Comparison of ENCODE assay signal across 25 cellular contexts in the genomic region with DNA sequence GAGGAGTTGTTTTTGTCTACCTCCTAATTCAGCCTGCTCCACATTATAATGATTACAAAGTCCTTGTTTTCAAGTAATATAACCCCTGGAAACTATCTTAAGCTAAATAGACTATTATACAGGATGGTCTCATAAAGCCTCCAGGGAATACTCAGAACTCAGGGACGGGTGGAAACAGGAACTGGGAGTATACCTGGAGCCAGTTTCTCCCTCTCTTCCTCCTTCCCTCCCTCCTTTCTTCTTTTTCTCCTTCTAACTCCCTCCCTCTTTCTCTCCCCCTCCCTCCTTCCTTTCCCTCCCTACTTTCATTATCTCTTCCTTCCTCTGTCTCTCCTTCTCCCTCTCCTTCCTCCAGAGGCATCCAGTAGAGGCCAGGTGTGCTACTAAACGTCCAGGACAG.
DNase-seq lines count a peak whose midpoint lies in the region; ATAC-seq and TF ChIP-seq lines count a peak whose summit lies in the region.
"Had no signal": no experiment of that assay in that cellular context is flagged by ENCODE, and none has a peak within 500 bp of the region (broad histone marks: within the 10 kb centered on the region; RNA-seq: fewer than 3 reads in every experiment).

No MANE protein-coding gene starts in this region.

- 33% methylated on average over 2 of the region's 2 CpGs for WGBS in right cardiac atrium

- H3K4me1 ChIP-seq in right cardiac atrium (ENCODE audit: control insufficient read depth, insufficient read depth, low read length) = peaks cover 3% of the 10 kb centered on the region
- no peaks in the 10 kb centered on the region for H3K4me1 ChIP-seq in right atrium auricular region
- H3K4me1 ChIP-seq in effector memory CD4-positive, alpha-beta T cell (ENCODE audit: control insufficient read depth, insufficient read depth, low read length, poor library complexity, severe bottlenecking) = no peaks in the 10 kb centered on the region

- no peaks in the 10 kb centered on the region for H3K27me3 ChIP-seq in right cardiac atrium (ENCODE audit: control insufficient read depth, insufficient read depth)
- no peaks in the 10 kb centered on the region for H3K27me3 ChIP-seq in right atrium auricular region
- H3K27me3 ChIP-seq in dorsolateral prefrontal cortex = no peaks in the 10 kb centered on the region
- no peaks in the 10 kb centered on the region for H3K27me3 ChIP-seq in effector memory CD4-positive, alpha-beta T cell (replicated peaks; ENCODE audit: control insufficient read depth, insufficient read depth, low read length, poor library complexity, severe bottlenecking)
- H3K27me3 ChIP-seq: upper lobe of left lung had no signal

- H3K36me3 Mint-ChIP-seq in nephron (ENCODE audit: low read depth) = no peaks in the 10 kb centered on the region
- H3K36me3 Mint-ChIP-seq: naive thymus-derived CD4-positive, alpha-beta T cell had no signal

- TF ChIP-seq CTCF in right atrium auricular region (IDR thresholded peaks at IDR 0.05) = no peak
- TF ChIP-seq CTCF in dorsolateral prefrontal cortex (IDR thresholded peaks at IDR 0.05 in 54 of 56, conservative IDR thresholded peaks at IDR 0.05 in 2 of 56; ENCODE audit: low read depth in 1 of 56, partially characterized antibody in 56 of 56) = no peak
- no peak for TF ChIP-seq CTCF in nephron (IDR thresholded peaks at IDR 0.05; ENCODE audit: unreplicated experiment in 3 of 3)

- H3K4me3 ChIP-seq in right cardiac atrium (ENCODE audit: low read length) = no peak overlapping the region
- no peak overlapping the region for H3K4me3 ChIP-seq in right atrium auricular region
- H3K4me3 ChIP-seq in dorsolateral prefrontal cortex = peak overlapping the region in 20 of 59 donors; percentile 3 to 68 (median 14)
- no peak overlapping the region for H3K4me3 ChIP-seq in effector memory CD4-positive, alpha-beta T cell (ENCODE audit: insufficient read depth, low read depth, low read length, poor library complexity, severe bottlenecking)
- H3K4me3 ChIP-seq: upper lobe of left lung had no signal

- H3K9me3 Mint-ChIP-seq in nephron = no peaks in the 10 kb centered on the region
- H3K9me3 Mint-ChIP-seq: activated naive CD8-positive, alpha-beta T cell treated with anti-CD3 and anti-CD28 coated beads, Interleukin-2, amount 50 U/mL, for 24 hours; CD8-positive, alpha-beta memory T cell; dendritic cell treated with granulocyte-macrophage colony-stimulating factor and Interleukin-4, amounts not matched to agents 40 ng/mL and 50 ng/mL, for 4 days had no signal

- intact Hi-C loops in right cardiac atrium (cut with DNase I) (no loop called here), dorsolateral prefrontal cortex (cut with DNase I) (loop anchor here (10.0 kb wide), 4 partner anchors 77 to 647 kb away; partner anchors contain the start of genes CHN2 (in 1 of the 2), MTURN (in 1 of the 2) and PRR15 (in 1 of the 2))

- H3K9me3 ChIP-seq in right cardiac atrium (ENCODE audit: control insufficient read depth, low read length) = no peaks in the 10 kb centered on the region
- H3K9me3 ChIP-seq in right atrium auricular region = no peaks in the 10 kb centered on the region
- no peaks in the 10 kb centered on the region for H3K9me3 ChIP-seq in effector memory CD4-positive, alpha-beta T cell (ENCODE audit: control insufficient read depth, low read length)
- H3K9me3 ChIP-seq: upper lobe of left lung had no signal

- no peaks in the 10 kb centered on the region for H3K36me3 ChIP-seq in right atrium auricular region
- no peaks in the 10 kb centered on the region for H3K36me3 ChIP-seq in effector memory CD4-positive, alpha-beta T cell (ENCODE audit: control insufficient read depth, insufficient read depth, low read length)
- H3K36me3 ChIP-seq: upper lobe of left lung had no signal

- peak overlapping the region in 2 of 3 experiments; percentile 17 to 93 for H3K27ac Mint-ChIP-seq in nephron
- H3K27ac Mint-ChIP-seq: activated naive CD8-positive, alpha-beta T cell treated with anti-CD3 and anti-CD28 coated beads, Interleukin-2, amount 50 U/mL, for 24 hours; dendritic cell treated with granulocyte-macrophage colony-stimulating factor and Interleukin-4, amounts not matched to agents 40 ng/mL and 50 ng/mL, for 4 days; naive thymus-derived CD4-positive, alpha-beta T cell had no signal

- no peak overlapping the region for H3K4me3 Mint-ChIP-seq in nephron
- H3K4me3 Mint-ChIP-seq: activated naive CD8-positive, alpha-beta T cell treated with anti-CD3 and anti-CD28 coated beads, Interleukin-2, amount 50 U/mL, for 24 hours; CD8-positive, alpha-beta memory T cell; dendritic cell treated with granulocyte-macrophage colony-stimulating factor and Interleukin-4, amounts not matched to agents 40 ng/mL and 50 ng/mL, for 4 days; naive thymus-derived CD4-positive, alpha-beta T cell had no signal

- peaks cover 6% of the 10 kb centered on the region for H3K27me3 Mint-ChIP-seq in nephron (ENCODE audit: low read depth)
- H3K27me3 Mint-ChIP-seq: activated naive CD8-positive, alpha-beta T cell treated with anti-CD3 and anti-CD28 coated beads, Interleukin-2, amount 50 U/mL, for 24 hours; CD8-positive, alpha-beta memory T cell; dendritic cell treated with granulocyte-macrophage colony-stimulating factor and Interleukin-4, amounts not matched to agents 40 ng/mL and 50 ng/mL, for 4 days had no signal

- ATAC-seq in right cardiac atrium (no peak), HG03045 (IDR thresholded peaks at IDR 0.05; ENCODE audit: unreplicated experiment) (no peak), HG03571 (IDR thresholded peaks at IDR 0.05; ENCODE audit: unreplicated experiment) (no peak)
- ATAC-seq: activated naive CD8-positive, alpha-beta T cell treated with anti-CD3 and anti-CD28 coated beads, Interleukin-2, amount 50 U/mL, for 24 hours; naive thymus-derived CD4-positive, alpha-beta T cell; Panc1 had no signal

- H3K27ac ChIP-seq in right cardiac atrium (ENCODE audit: low read length) (peak overlapping the region; percentile 25), right atrium auricular region (peak overlapping the region in 1 of 2 donors; percentile 67), dorsolateral prefrontal cortex (peak overlapping the region; percentile 67 to 100 (median 97))
- H3K27ac ChIP-seq in effector memory CD4-positive, alpha-beta T cell (ENCODE audit: insufficient read depth, low read length, poor library complexity, severe bottlenecking) = no peak overlapping the region
- H3K27ac ChIP-seq: upper lobe of left lung had no signal

- DNase-seq in right cardiac atrium = no peak
- DNase-seq in right atrium auricular region (ENCODE audit: low spot score) = no peak
- DNase-seq in dorsolateral prefrontal cortex = no peak
- no peak for DNase-seq in NCI-H2107 treated with DMSO at 0.1 percent for 48 hours (lab: John Stamatoyannopoulos, UW; ENCODE audit: unreplicated experiment)
- DNase-seq in effector memory CD4-positive, alpha-beta T cell = no peak
- DNase-seq: activated CD4-positive, alpha-beta T cell treated with anti-CD3 and anti-CD28 coated beads for 1 hour; activated gamma-delta T cell treated with Interleukin-2 at 50 U/mL for 16 hours; activated naive CD8-positive, alpha-beta T cell treated with anti-CD3 and anti-CD28 coated beads, Interleukin-2, amount 50 U/mL, for 24 hours; CD8-positive, alpha-beta memory T cell; glutamatergic neuron; KBM-7; kidney glomerular epithelial cell; naive thymus-derived CD4-positive, alpha-beta T cell; NCI-H1436; NCI-H2171; NCI-H524; SIG-M5; stimulated activated CD4-positive, alpha-beta T cell treated with anti-CD3 and anti-CD28 coated beads, Interleukin-4, amount 100 ng/mL, for 24 hours; stimulated activated naive CD4-positive, alpha-beta T cell; upper lobe of left lung had no signal

- peaks cover 48% of the 10 kb centered on the region for H3K4me1 Mint-ChIP-seq in nephron
- H3K4me1 Mint-ChIP-seq: activated naive CD8-positive, alpha-beta T cell treated with anti-CD3 and anti-CD28 coated beads, Interleukin-2, amount 50 U/mL, for 24 hours had no signal

Comparison
In these comparisons a context has a peak if more than half of its experiments do, and no peak if none do; other contexts are left out.
1. intact Hi-C loops: an anchor here in dorsolateral prefrontal cortex (10.0 kb wide); none called in right cardiac atrium.